Comparison of ENCODE assay signal across 1 cellular context in genomic region chr2:69892838-69893421, GRCh38.
A peak's percentile ranks its signal among the peaks of the same experiment; 100 is the strongest.
TF ChIP-seq lines count a peak whose summit lies in the region.

No MANE protein-coding gene starts in this region.

TF ChIP-seq in SK-N-SH treated with all-trans-retinoic acid at 6 μM for 48 hours, 23 proteins besides CTCF, POLR2A, EP300 and RAD21:
- TF ChIP-seq ZNF8 (CRISPR knock-in tag; IDR thresholded peaks at IDR 0.05): peak; percentile 87
